Comparison of ENCODE assay signal across 10 cellular contexts in the genomic region with DNA sequence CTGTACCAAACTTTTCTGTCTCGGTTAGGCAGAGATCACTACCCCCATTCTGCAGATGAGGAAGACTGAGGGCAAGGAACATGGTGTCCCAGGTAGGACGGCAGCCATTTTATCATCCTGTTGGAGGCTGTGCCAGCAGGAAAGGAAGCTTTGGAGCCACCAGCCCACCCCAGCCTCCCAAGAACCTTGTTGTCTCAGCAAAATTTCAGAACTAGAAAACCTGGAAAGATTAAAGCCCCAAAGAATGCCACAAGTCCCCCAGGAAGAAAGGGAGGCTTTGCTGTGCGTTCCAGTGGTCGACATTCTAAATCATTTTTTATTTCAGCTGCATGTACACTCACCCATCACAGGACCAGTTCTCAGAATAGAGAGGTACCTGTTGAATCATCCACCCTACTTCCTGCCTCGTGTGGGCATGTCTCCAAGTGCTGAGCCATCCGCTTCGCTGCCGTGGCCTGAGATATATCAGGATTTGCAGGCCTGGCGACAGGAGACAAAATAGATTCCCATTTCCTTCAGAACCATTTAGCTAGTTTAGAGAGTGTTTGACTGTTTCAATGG. TPM values are rescaled to one million over a fixed set of nuclear protein-coding genes. Genes with fewer than 3 reads are reported as not detected.
DNase-seq lines count a peak whose midpoint lies in the region; ATAC-seq lines count a peak whose summit lies in the region.
"Had no signal": no experiment of that assay in that cellular context is flagged by ENCODE, and none has a peak within 500 bp of the region (broad histone marks: within the 10 kb centered on the region; RNA-seq: fewer than 3 reads in every experiment).

No MANE protein-coding gene starts in this region.

- no peaks in the 10 kb centered on the region for H3K9me3 Mint-ChIP-seq in activated T-cell treated with anti-CD3 and anti-CD28 coated beads, Interleukin-2, amount 50 U/mL, for 72 hours

- DNase-seq in activated T-cell treated with anti-CD3 and anti-CD28 coated beads for 48 hours (ENCODE audit: low read depth): peak; percentile 42
- no peak for DNase-seq in activated T-cell treated with anti-CD3 and anti-CD28 coated beads, Interleukin-2, amount 50 U/mL, for 1 hour
- DNase-seq in activated T-cell treated with anti-CD3 and anti-CD28 coated beads, Interleukin-2, amount 50 U/mL, for 72 hours: peak; percentile 68 to 74
- peak; percentile 78 for DNase-seq in islet precursor cell
- DNase-seq in superior temporal gyrus (ENCODE audit: extremely low spot score): peak; percentile 65
- no peak for DNase-seq in cortex of kidney (lab: John Stamatoyannopoulos, UW)
- DNase-seq in G401 (ENCODE audit: low spot score): no peak
- DNase-seq: body of pancreas, DMS79 treated with DMSO at 0.1 percent for 48 hours had no signal

- peaks cover 17% of the 10 kb centered on the region for H3K27me3 Mint-ChIP-seq in activated T-cell treated with anti-CD3 and anti-CD28 coated beads, Interleukin-2, amount 50 U/mL, for 72 hours (ENCODE audit: low read depth)

- H3K4me3 Mint-ChIP-seq in activated T-cell treated with anti-CD3 and anti-CD28 coated beads, Interleukin-2, amount 50 U/mL, for 72 hours: peak overlapping the region; percentile 31 to 60

- peak overlapping the region; percentile 70 for H3K27ac Mint-ChIP-seq in activated T-cell treated with anti-CD3 and anti-CD28 coated beads, Interleukin-2, amount 50 U/mL, for 72 hours

- peak; percentile 97 to 99 for ATAC-seq in activated T-cell treated with anti-CD3 and anti-CD28 coated beads, Interleukin-2, amount 50 U/mL, for 72 hours (replicated peaks in 1 of 2)
- ATAC-seq in GM21786 (IDR thresholded peaks at IDR 0.05; ENCODE audit: unreplicated experiment): no peak
- ATAC-seq: body of pancreas had no signal

- in situ Hi-C loops in G401 (cut with HindIII; ENCODE audit: low sequenced_read_pairs): no loop called here

- no peaks in the 10 kb centered on the region for H3K36me3 Mint-ChIP-seq in activated T-cell treated with anti-CD3 and anti-CD28 coated beads, Interleukin-2, amount 50 U/mL, for 72 hours (ENCODE audit: insufficient read depth in 2 of 2)

- peaks cover 23% of the 10 kb centered on the region for H3K4me1 Mint-ChIP-seq in activated T-cell treated with anti-CD3 and anti-CD28 coated beads, Interleukin-2, amount 50 U/mL, for 72 hours (ENCODE audit: low read depth)

RNA-seq across cellular contexts. Expression of gene EIF3D, which starts 12.9 kb away (rescaled TPM):
- 100 to 1,000 TPM; 320 to 339 TPM for total RNA-seq in activated T-cell treated with anti-CD3 and anti-CD28 coated beads, Interleukin-2, amount 50 U/mL, for 72 hours
- 455 and 581 TPM in 2 replicates for total RNA-seq in G401 (2014; rRNA removed; shearing (Covaris generic))

RNA-seq across cellular contexts. Expression of gene FOXRED2, which starts 35.1 kb away (rescaled TPM):
- 10 to 100 TPM; 12.6 to 19.3 TPM for total RNA-seq in activated T-cell treated with anti-CD3 and anti-CD28 coated beads, Interleukin-2, amount 50 U/mL, for 72 hours
- 19.3 and 24.9 TPM in 2 replicates for total RNA-seq in G401 (2014; rRNA removed; shearing (Covaris generic))

Comparison
In these comparisons a context has a peak if more than half of its experiments do, and no peak if none do; other contexts are left out.
1. DNase-seq: peak in activated T-cell treated with anti-CD3 and anti-CD28 coated beads for 48 hours (single experiment), activated T-cell treated with anti-CD3 and anti-CD28 coated beads, Interleukin-2, amount 50 U/mL, for 72 hours (2 of 2), islet precursor cell (single experiment) and superior temporal gyrus (single experiment); none in activated T-cell treated with anti-CD3 and anti-CD28 coated beads, Interleukin-2, amount 50 U/mL, for 1 hour (single experiment), cortex of kidney (single experiment) and G401 (single experiment).